25 cellular contexts compared by ENCODE assay signal in the genomic region with DNA sequence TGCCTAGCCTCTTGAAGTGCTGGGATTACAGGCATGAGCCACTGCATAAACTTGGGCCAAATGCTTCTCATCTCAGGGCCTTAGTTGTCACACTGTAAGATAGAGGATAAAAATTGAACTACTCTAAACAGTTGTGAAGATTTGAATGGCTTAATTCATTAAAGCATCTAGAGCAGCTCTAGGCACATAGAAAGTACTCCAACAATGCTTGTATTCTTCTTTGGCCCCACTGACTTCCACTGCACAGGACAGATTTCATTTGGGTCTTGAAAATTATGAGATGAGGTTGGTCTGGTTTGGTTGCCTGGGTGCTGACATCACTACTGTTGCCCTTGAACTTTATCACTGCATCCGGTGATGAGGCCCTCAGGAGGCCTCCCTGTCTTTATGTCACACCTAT.
"Had no signal": no experiment of that assay in that cellular context is flagged by ENCODE, and none has a peak within 500 bp of the region (broad histone marks: within the 10 kb centered on the region; RNA-seq: fewer than 3 reads in every experiment).

No MANE protein-coding gene starts in this region.

- H3K4me1 ChIP-seq: SJSA1 had no signal

- DNase-seq: Karpas-422, KG1, MG63, NCI-H1092, NCI-H1105 treated with DMSO at 0.1 percent for 48 hours, NCI-H1417 treated with DMSO at 0.1 percent for 48 hours, NCI-H146, NCI-H187, NCI-H2029, NCI-H2081 treated with DMSO at 0.1 percent for 48 hours, NCI-H2171, NCI-H226, NCI-H446, NCI-H510A, NCI-H524 treated with DMSO at 0.1 percent for 48 hours, NCI-H69, NCI-H774, Right ventricle myocardium superior, RPMI8226, SIG-M5, SK-N-SH had no signal

- FAIRE-seq: HTR-8/SVneo, RCC 7860 had no signal

- H3K9me3 ChIP-seq: MG63, SJSA1, SK-N-SH had no signal

- H3K27ac ChIP-seq: HL-60, SJSA1 had no signal

- H3K4me3 ChIP-seq: MG63, SJSA1 had no signal

- H3K4me2 ChIP-seq: SK-N-SH had no signal

- H3K36me3 ChIP-seq: MG63, SJSA1 had no signal

- H3K9ac ChIP-seq: SK-N-SH had no signal
